Comparison of ENCODE assay signal across 22 cellular contexts in genomic region chr1:243500506-243500905, GRCh38.
DNase-seq lines count a peak whose midpoint lies in the region; ATAC-seq, FAIRE-seq and TF ChIP-seq lines count a peak whose summit lies in the region.
"Had no signal": no experiment of that assay in that cellular context is flagged by ENCODE, and none has a peak within 500 bp of the region (broad histone marks: within the 10 kb centered on the region; RNA-seq: fewer than 3 reads in every experiment).

No MANE protein-coding gene starts in this region.

- no peak overlapping the region for H3K27ac Mint-ChIP-seq in activated CD8-positive, alpha-beta T cell treated with anti-CD3 and anti-CD28 coated beads, Interleukin-2, amount 10 ng/mL, durations not matched to agents 7 days and 5 days
- no peak overlapping the region for H3K27ac Mint-ChIP-seq in activated CD8-positive, alpha-beta T cell treated with anti-CD3 and anti-CD28 coated beads for 36 hours
- H3K27ac Mint-ChIP-seq: CD4-positive, alpha-beta T cell had no signal

- ATAC-seq in activated CD8-positive, alpha-beta T cell treated with anti-CD3 and anti-CD28 coated beads, Interleukin-2, amount 10 ng/mL, durations not matched to agents 7 days and 5 days, result no peak
- no peak for ATAC-seq in activated CD8-positive, alpha-beta T cell treated with anti-CD3 and anti-CD28 coated beads for 36 hours
- ATAC-seq in HG03139 (IDR thresholded peaks at IDR 0.05; ENCODE audit: unreplicated experiment), result no peak
- ATAC-seq: GM12878, HCT116 had no signal

- H3K36me3 Mint-ChIP-seq in activated CD8-positive, alpha-beta T cell treated with anti-CD3 and anti-CD28 coated beads, Interleukin-2, amount 10 ng/mL, durations not matched to agents 7 days and 5 days (ENCODE audit: low read depth), result peaks cover 12% of the 10 kb centered on the region
- peaks cover 13% of the 10 kb centered on the region for H3K36me3 Mint-ChIP-seq in activated CD8-positive, alpha-beta T cell treated with anti-CD3 and anti-CD28 coated beads for 36 hours (ENCODE audit: low read depth)

- POLR2A ChIA-PET in activated CD8-positive, alpha-beta T cell treated with anti-CD3 and anti-CD28 coated beads, Interleukin-2, amount 10 ng/mL, durations not matched to agents 7 days and 5 days (lab: Charles Lee), result no interaction called here
- POLR2A ChIA-PET in activated CD8-positive, alpha-beta T cell treated with anti-CD3 and anti-CD28 coated beads for 36 hours (lab: Charles Lee), result no interaction called here

- CTCF ChIA-PET in activated CD8-positive, alpha-beta T cell treated with anti-CD3 and anti-CD28 coated beads, Interleukin-2, amount 10 ng/mL, durations not matched to agents 7 days and 5 days (lab: Charles Lee), result no interaction called here
- CTCF ChIA-PET in activated CD8-positive, alpha-beta T cell treated with anti-CD3 and anti-CD28 coated beads for 36 hours (lab: Charles Lee), result no interaction called here

- WGBS in esophagus muscularis mucosa, result 90% methylated on average over 5 of the region's 5 CpGs
- WGBS in small intestine, 3 donors, result 89 to 94% (median 92%) methylated on average over 5 of the region's 5 CpGs

- no peak for TF ChIP-seq CTCF in activated CD8-positive, alpha-beta T cell treated with anti-CD3 and anti-CD28 coated beads for 36 hours (IDR thresholded peaks at IDR 0.05)
- TF ChIP-seq CTCF in WERI-Rb-1 (IDR thresholded peaks at IDR 0.05; ENCODE audit: low read depth, low read length) (no peak), esophagus muscularis mucosa (IDR thresholded peaks at IDR 0.05) (no peak)

- no peak for FAIRE-seq in small intestine (lab: Jason Lieb, UNC)
- FAIRE-seq: GM12878 had no signal

- no peak for TF ChIP-seq EP300 in esophagus muscularis mucosa (IDR thresholded peaks at IDR 0.05)

- H3K4me3 ChIP-seq in WERI-Rb-1 (ENCODE audit: low read depth, low read length) (no peak overlapping the region), esophagus muscularis mucosa (no peak overlapping the region), small intestine (ENCODE audit: low read depth in 1 of 2, low read length in 2 of 2) (no peak overlapping the region)
- H3K4me3 ChIP-seq: BLaER1 treated with 17β-estradiol and CSF1 and Interleukin-3, amounts not matched to agents 10 nM and 100 nM; GM12878; SJSA1 had no signal

- peak; percentile 5 for DNase-seq in activated CD8-positive, alpha-beta T cell treated with anti-CD3 and anti-CD28 coated beads, Interleukin-2, amount 10 ng/mL, durations not matched to agents 7 days and 5 days
- no peak for DNase-seq in activated CD8-positive, alpha-beta T cell treated with anti-CD3 and anti-CD28 coated beads for 36 hours
- DNase-seq in WERI-Rb-1 (peak; percentile 61), esophagus muscularis mucosa (ENCODE audit: extremely low spot score) (peak; percentile 62), small intestine (no peak), DMS153 treated with DMSO at 0.1 percent for 48 hours (lab: John Stamatoyannopoulos, UW; ENCODE audit: unreplicated experiment) (no peak)
- DNase-seq: AML-193; CD4-positive, alpha-beta T cell; DMS79; GDM1; NCI-H1048; NCI-H1417; NCI-H187 treated with DMSO at 0.1 percent for 48 hours; NCI-H446; NCI-H524 treated with DMSO at 0.1 percent for 48 hours; Right ventricle myocardium superior; RPMI8226 had no signal

- H3K27ac ChIP-seq in WERI-Rb-1 (no peak overlapping the region), esophagus muscularis mucosa (replicated peaks in 1 of 4) (no peak overlapping the region), small intestine (ENCODE audit: low read depth in 1 of 2, low read length in 1 of 2) (no peak overlapping the region)
- H3K27ac ChIP-seq: BLaER1 treated with 17β-estradiol and CSF1 and Interleukin-3, amounts not matched to agents 10 nM and 100 nM; SJSA1 had no signal

- no peak overlapping the region for H3K4me3 Mint-ChIP-seq in activated CD8-positive, alpha-beta T cell treated with anti-CD3 and anti-CD28 coated beads, Interleukin-2, amount 10 ng/mL, durations not matched to agents 7 days and 5 days
- H3K4me3 Mint-ChIP-seq in activated CD8-positive, alpha-beta T cell treated with anti-CD3 and anti-CD28 coated beads for 36 hours, result no peak overlapping the region
- H3K4me3 Mint-ChIP-seq: CD4-positive, alpha-beta T cell had no signal

- H3K9me3 ChIP-seq in WERI-Rb-1 (ENCODE audit: severe bottlenecking) (no peaks in the 10 kb centered on the region), esophagus muscularis mucosa (no peaks in the 10 kb centered on the region), small intestine (ENCODE audit: control insufficient read depth, low read depth) (no peaks in the 10 kb centered on the region)
- H3K9me3 ChIP-seq: BLaER1 treated with 17β-estradiol and CSF1 and Interleukin-3, amounts not matched to agents 10 nM and 100 nM; SJSA1 had no signal

- intact Hi-C loops in activated CD8-positive, alpha-beta T cell treated with anti-CD3 and anti-CD28 coated beads for 36 hours (cut with micrococcal nuclease), result no loop called here
- intact Hi-C loops in esophagus muscularis mucosa (cut with DNase I), result no loop called here

- H3K4me1 ChIP-seq in esophagus muscularis mucosa (peaks cover 10 to 21% (median 14%) of the 10 kb centered on the region in 4 donors), small intestine (ENCODE audit: control insufficient read depth in 2 of 2, insufficient read depth in 1 of 2, low read depth in 1 of 2, low read length in 1 of 2) (no peaks in the 10 kb centered on the region)
- H3K4me1 ChIP-seq: SJSA1 had no signal

- H3K4me1 Mint-ChIP-seq in activated CD8-positive, alpha-beta T cell treated with anti-CD3 and anti-CD28 coated beads, Interleukin-2, amount 10 ng/mL, durations not matched to agents 7 days and 5 days (ENCODE audit: low read depth), result peaks cover 2% of the 10 kb centered on the region
- peaks cover 3% of the 10 kb centered on the region for H3K4me1 Mint-ChIP-seq in activated CD8-positive, alpha-beta T cell treated with anti-CD3 and anti-CD28 coated beads for 36 hours (ENCODE audit: low read depth)

- no peak for TF ChIP-seq POLR2A in esophagus muscularis mucosa (IDR thresholded peaks at IDR 0.05; ENCODE audit: low read depth)

- H3K9me3 Mint-ChIP-seq in activated CD8-positive, alpha-beta T cell treated with anti-CD3 and anti-CD28 coated beads, Interleukin-2, amount 10 ng/mL, durations not matched to agents 7 days and 5 days (ENCODE audit: insufficient read depth), result no peaks in the 10 kb centered on the region
- H3K9me3 Mint-ChIP-seq in activated CD8-positive, alpha-beta T cell treated with anti-CD3 and anti-CD28 coated beads for 36 hours, result no peaks in the 10 kb centered on the region
- H3K9me3 Mint-ChIP-seq: CD4-positive, alpha-beta T cell had no signal

- H3K36me3 ChIP-seq in WERI-Rb-1 (peaks cover 28% of the 10 kb centered on the region), esophagus muscularis mucosa (peaks cover 5 to 47% (median 11%) of the 10 kb centered on the region in 4 donors), small intestine (ENCODE audit: control insufficient read depth in 2 of 2, insufficient read depth in 2 of 2, low read length in 2 of 2) (no peaks in the 10 kb centered on the region)

- no peaks in the 10 kb centered on the region for H3K27me3 Mint-ChIP-seq in activated CD8-positive, alpha-beta T cell treated with anti-CD3 and anti-CD28 coated beads, Interleukin-2, amount 10 ng/mL, durations not matched to agents 7 days and 5 days (ENCODE audit: low read depth)
- no peaks in the 10 kb centered on the region for H3K27me3 Mint-ChIP-seq in activated CD8-positive, alpha-beta T cell treated with anti-CD3 and anti-CD28 coated beads for 36 hours
- H3K27me3 Mint-ChIP-seq: CD4-positive, alpha-beta T cell had no signal

- H3K27me3 ChIP-seq in WERI-Rb-1 (ENCODE audit: insufficient read depth, low read depth, severe bottlenecking) (no peaks in the 10 kb centered on the region), esophagus muscularis mucosa (no peaks in the 10 kb centered on the region), small intestine (ENCODE audit: control insufficient read depth in 2 of 2, insufficient read depth in 2 of 2, low read length in 2 of 2) (no peaks in the 10 kb centered on the region)
- H3K27me3 ChIP-seq: BLaER1 treated with 17β-estradiol and CSF1 and Interleukin-3, amounts not matched to agents 10 nM and 100 nM; SJSA1 had no signal

Comparison
In these comparisons a context has a peak if more than half of its experiments do, and no peak if none do; other contexts are left out.
1. DNase-seq: peak in activated CD8-positive, alpha-beta T cell treated with anti-CD3 and anti-CD28 coated beads, Interleukin-2, amount 10 ng/mL, durations not matched to agents 7 days and 5 days (single experiment), WERI-Rb-1 (single experiment) and esophagus muscularis mucosa (single experiment); none in activated CD8-positive, alpha-beta T cell treated with anti-CD3 and anti-CD28 coated beads for 36 hours (single experiment), small intestine (single experiment) and DMS153 treated with DMSO at 0.1 percent for 48 hours (single experiment).